ENCODE assay signal across 11 cellular contexts in the genomic region with DNA sequence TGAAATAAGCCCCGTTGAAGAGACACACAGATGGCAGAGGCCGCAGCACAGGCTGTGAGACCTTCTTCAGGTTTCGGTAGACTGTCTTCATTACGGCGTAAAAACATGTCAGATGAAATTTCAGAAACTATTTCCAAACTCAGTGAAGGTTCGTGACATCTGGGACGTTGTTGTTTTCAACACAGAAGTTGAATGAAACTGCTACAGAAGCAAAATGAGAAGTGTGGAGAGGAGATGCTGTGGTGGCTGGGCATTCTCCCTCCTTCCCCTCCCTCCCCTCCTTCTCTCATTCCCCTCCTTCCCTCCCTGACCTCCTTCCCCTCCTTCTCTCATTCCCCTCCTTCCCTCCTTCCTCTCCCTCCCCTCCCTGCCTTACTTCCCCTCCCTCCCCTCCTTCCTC.
DNase-seq lines count a peak whose midpoint lies in the region; ATAC-seq and TF ChIP-seq lines count a peak whose summit lies in the region.
"Had no signal": no experiment of that assay in that cellular context is flagged by ENCODE, and none has a peak within 500 bp of the region (broad histone marks: within the 10 kb centered on the region; RNA-seq: fewer than 3 reads in every experiment).

No MANE protein-coding gene starts in this region.

- peak; percentile 37 for DNase-seq in left kidney (ENCODE audit: low read depth, low spot score)
- DNase-seq in superior temporal gyrus (ENCODE audit: extremely low spot score): no peak
- no peak for DNase-seq in HPDE6-E6E7 (ENCODE audit: extremely low spot score)
- no peak for DNase-seq in glutamatergic neuron
- no peak for DNase-seq in medulla oblongata (ENCODE audit: extremely low spot score)
- DNase-seq: Calu3, esophagus squamous epithelium, T-helper 9 cell had no signal

- no peak overlapping the region for H3K4me3 Mint-ChIP-seq in glutamatergic neuron (ENCODE audit: unreplicated experiment)

- no peak overlapping the region for H3K27ac Mint-ChIP-seq in glutamatergic neuron (ENCODE audit: unreplicated experiment)

- H3K4me1 Mint-ChIP-seq in glutamatergic neuron (ENCODE audit: low read depth, unreplicated experiment): peaks cover 17% of the 10 kb centered on the region

- peaks cover 13% of the 10 kb centered on the region for H3K9me3 Mint-ChIP-seq in glutamatergic neuron (ENCODE audit: unreplicated experiment)

- peaks cover 32% of the 10 kb centered on the region for H3K36me3 Mint-ChIP-seq in glutamatergic neuron (ENCODE audit: unreplicated experiment)

- peaks cover 13% of the 10 kb centered on the region for H3K27me3 Mint-ChIP-seq in glutamatergic neuron (ENCODE audit: unreplicated experiment)

- ATAC-seq in GM18520 (IDR thresholded peaks at IDR 0.05; ENCODE audit: unreplicated experiment) (peak; percentile 39), GM21526 (IDR thresholded peaks at IDR 0.05; ENCODE audit: low FRiP score, unreplicated experiment) (peak; percentile 79), HG03342 (IDR thresholded peaks at IDR 0.05; ENCODE audit: unreplicated experiment) (peak; percentile 58)

- no peak for TF ChIP-seq CTCF in glutamatergic neuron (IDR thresholded peaks at IDR 0.05; ENCODE audit: partially characterized antibody, unreplicated experiment)
